10 cellular contexts compared by ENCODE assay signal in genomic region chr1:74623716-74624115, GRCh38. TPM values are rescaled to one million over a fixed set of nuclear protein-coding genes. Genes with fewer than 3 reads are reported as not detected.
"Had no signal": no experiment of that assay in that cellular context is flagged by ENCODE, and none has a peak within 500 bp of the region (broad histone marks: within the 10 kb centered on the region; RNA-seq: fewer than 3 reads in every experiment).

No MANE protein-coding gene starts in this region.

- H3K9me3 ChIP-seq: HAP-1 had no signal

- H3K9ac ChIP-seq: GM23248 had no signal

- H3K36me3 ChIP-seq: HAP-1 had no signal

- H3K4me2 ChIP-seq: GM23338 had no signal

- H3K4me1 ChIP-seq: HAP-1 had no signal

- H2AFZ ChIP-seq: GM23248, GM23338 had no signal

- H3K4me3 ChIP-seq: GM23248, GM23338, HAP-1 had no signal

- ATAC-seq: GM23338, HCT116 had no signal

- DNase-seq: GM23248, GOT3, H7, H9, HCEC 1CT, HFFc6 had no signal

- H3K27ac ChIP-seq: GM23248 had no signal

RNA-seq across cellular contexts. Expression of gene ERICH3, which starts 49.9 kb away (rescaled TPM):
- total RNA-seq: GM23248, GM23338, H1, H7, H9, HFFc6 had no signal
- polyA plus RNA-seq: GM23248, GM23338 had no signal
